ENCODE assay signal across 1 cellular context in the genomic region with DNA sequence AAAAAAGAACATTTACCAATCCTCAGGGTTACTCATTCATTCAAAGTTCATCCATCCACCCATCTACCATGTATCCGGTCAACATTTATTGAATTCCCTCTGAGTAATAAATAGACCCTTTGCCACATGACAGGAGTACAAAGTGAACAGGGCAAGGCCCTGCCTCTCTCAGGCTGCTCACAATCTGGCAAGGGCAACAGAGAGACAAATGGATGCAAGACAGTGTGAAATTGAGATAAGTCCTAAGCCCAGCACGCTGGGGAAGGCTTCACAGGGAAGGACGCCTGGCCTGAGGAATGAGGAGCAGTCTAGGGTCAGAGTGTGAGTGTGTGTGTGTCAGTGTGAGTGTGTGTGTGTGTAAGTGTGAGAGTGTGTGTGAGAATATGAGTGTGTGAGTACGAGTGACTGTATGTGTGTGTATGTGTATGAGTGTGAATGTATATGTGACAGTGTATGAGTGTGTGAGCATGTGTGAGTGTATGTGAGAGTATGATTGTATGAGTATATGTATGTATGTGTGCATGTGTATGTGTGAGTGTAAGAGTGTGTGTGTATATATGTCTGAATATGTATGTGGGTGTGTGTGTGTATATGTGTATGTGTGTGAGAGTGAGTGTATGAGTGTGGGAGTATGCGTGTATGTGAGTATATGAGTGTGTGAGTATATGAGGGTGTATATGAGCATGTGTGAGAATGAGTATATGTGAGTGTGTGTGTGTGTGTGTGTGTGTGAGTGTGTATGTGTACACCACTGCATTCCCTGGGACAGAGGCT.
TF ChIP-seq lines count a peak whose summit lies in the region.

No MANE protein-coding gene starts in this region.

TF ChIP-seq in H1, 55 proteins besides CTCF, POLR2A, EP300 and RAD21 (continued from another document):
- TF ChIP-seq, protein P1, sequence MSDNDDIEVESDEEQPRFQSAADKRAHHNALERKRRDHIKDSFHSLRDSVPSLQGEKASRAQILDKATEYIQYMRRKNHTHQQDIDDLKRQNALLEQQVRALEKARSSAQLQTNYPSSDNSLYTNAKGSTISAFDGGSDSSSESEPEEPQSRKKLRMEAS (IDR thresholded peaks at IDR 0.05), result no peak
- no peak for TF ChIP-seq NRF1 (IDR thresholded peaks at IDR 0.05; ENCODE audit: low read depth, low read length)
- TF ChIP-seq ASH2L (IDR thresholded peaks at IDR 0.05; ENCODE audit: low read length), result no peak
- TF ChIP-seq SAP30 (IDR thresholded peaks at IDR 0.05; ENCODE audit: insufficient read depth, insufficient replicate concordance, low read length), result no peak
- no peak for TF ChIP-seq EZH2 (IDR thresholded peaks at IDR 0.05; ENCODE audit: low read depth, low read length, severe bottlenecking)
- TF ChIP-seq BACH1 (IDR thresholded peaks at IDR 0.05; ENCODE audit: low read length), result no peak
- TF ChIP-seq KDM4A (IDR thresholded peaks at IDR 0.05; ENCODE audit: low read depth, low read length, severe bottlenecking), result no peak
- no peak for TF ChIP-seq SRF (IDR thresholded peaks at IDR 0.05; ENCODE audit: low read depth, low read length)
- no peak for TF ChIP-seq RXRA (IDR thresholded peaks at IDR 0.05; ENCODE audit: insufficient read depth, low read depth, low read length)
- TF ChIP-seq KDM1A (IDR thresholded peaks at IDR 0.05; ENCODE audit: borderline replicate concordance, low read length), result no peak
- TF ChIP-seq TBP (IDR thresholded peaks at IDR 0.05; ENCODE audit: low read depth, low read length), result no peak
- no peak for TF ChIP-seq TAF7 (optimal IDR thresholded peaks at IDR 0.05; ENCODE audit: borderline replicate concordance, low read depth, low read length)
- TF ChIP-seq MAFK (IDR thresholded peaks at IDR 0.05; ENCODE audit: low read depth, low read length), result no peak
- no peak for TF ChIP-seq JUND (IDR thresholded peaks at IDR 0.05; ENCODE audit: low read length)
- TF ChIP-seq CBX5 (IDR thresholded peaks at IDR 0.05; ENCODE audit: low read depth, low read length), result no peak
- TF ChIP-seq, protein P2, sequence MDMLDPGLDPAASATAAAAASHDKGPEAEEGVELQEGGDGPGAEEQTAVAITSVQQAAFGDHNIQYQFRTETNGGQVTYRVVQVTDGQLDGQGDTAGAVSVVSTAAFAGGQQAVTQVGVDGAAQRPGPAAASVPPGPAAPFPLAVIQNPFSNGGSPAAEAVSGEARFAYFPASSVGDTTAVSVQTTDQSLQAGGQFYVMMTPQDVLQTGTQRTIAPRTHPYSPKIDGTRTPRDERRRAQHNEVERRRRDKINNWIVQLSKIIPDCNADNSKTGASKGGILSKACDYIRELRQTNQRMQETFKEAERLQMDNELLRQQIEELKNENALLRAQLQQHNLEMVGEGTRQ (IDR thresholded peaks at IDR 0.05; ENCODE audit: low read length), result no peak
